In genomic region chr10:13492493-13493180, GRCh38 we compare ENCODE assay signal across 28 cellular contexts. TPM values are rescaled to one million over a fixed set of nuclear protein-coding genes. Genes with fewer than 3 reads are reported as not detected.
DNase-seq lines count a peak whose midpoint lies in the region; ATAC-seq, FAIRE-seq and TF ChIP-seq lines count a peak whose summit lies in the region.
"Had no signal": no experiment of that assay in that cellular context is flagged by ENCODE, and none has a peak within 500 bp of the region (broad histone marks: within the 10 kb centered on the region; RNA-seq: fewer than 3 reads in every experiment).

No MANE protein-coding gene starts in this region.

- intact Hi-C loops in Panc1 (cut with micrococcal nuclease; ENCODE audit: unreplicated experiment), result no loop called here
- intact Hi-C loops in kidney (cut with DNase I), result no loop called here
- intact Hi-C loops in gastrocnemius medialis (cut with DNase I; ENCODE audit: low total_unique reads), result no loop called here

- no peak overlapping the region for H3K4me3 Mint-ChIP-seq in osteocyte (ENCODE audit: unreplicated experiment)
- H3K4me3 Mint-ChIP-seq: activated CD8-positive, alpha-beta memory T cell treated with anti-CD3 and anti-CD28 coated beads, Interleukin-2, amount 10 ng/mL, durations not matched to agents 7 days and 5 days; CD8-positive, alpha-beta memory T cell; nephron progenitor cell; T-cell had no signal

- no peak overlapping the region for H3K27ac Mint-ChIP-seq in osteocyte (ENCODE audit: unreplicated experiment)
- H3K27ac Mint-ChIP-seq: activated CD8-positive, alpha-beta memory T cell treated with anti-CD3 and anti-CD28 coated beads, Interleukin-2, amount 10 ng/mL, durations not matched to agents 7 days and 5 days; CD8-positive, alpha-beta memory T cell; nephron progenitor cell; T-cell had no signal

- H3K36me3 ChIP-seq in Panc1 (ENCODE audit: control insufficient read depth, insufficient read depth, low read length) (no peaks in the 10 kb centered on the region), kidney (ENCODE audit: control insufficient read depth in 1 of 2, insufficient read depth in 2 of 2, low read length in 2 of 2) (peaks cover 6 to 13% of the 10 kb centered on the region in 2 donors), rectal smooth muscle tissue (ENCODE audit: control insufficient read depth, insufficient read depth, low read length) (no peaks in the 10 kb centered on the region), gastrocnemius medialis (peaks cover 0 to 28% of the 10 kb centered on the region in 2 donors)
- H3K36me3 ChIP-seq: brain microvascular endothelial cell had no signal

- ATAC-seq in Panc1 (no peak; the same call in 1 of the 2 replicates), gastrocnemius medialis (no peak), HG02623 (IDR thresholded peaks at IDR 0.05; ENCODE audit: unreplicated experiment) (no peak)
- ATAC-seq: activated CD8-positive, alpha-beta memory T cell treated with anti-CD3 and anti-CD28 coated beads, Interleukin-2, amount 10 ng/mL, durations not matched to agents 7 days and 5 days; T-cell had no signal

- H3K27ac ChIP-seq in Panc1 (ENCODE audit: low read length) (no peak overlapping the region), kidney (ENCODE audit: low read depth in 2 of 2, low read length in 2 of 2) (no peak overlapping the region), rectal smooth muscle tissue (ENCODE audit: low read depth, low read length) (no peak overlapping the region), gastrocnemius medialis (no peak overlapping the region)
- H3K27ac ChIP-seq: brain microvascular endothelial cell, thyroid gland had no signal

- CTCF ChIA-PET in Panc1 (lab: Charles Lee), result no interaction called here

- TF ChIP-seq CTCF in Panc1 (IDR thresholded peaks at IDR 0.05), result no peak
- no peak for TF ChIP-seq CTCF in kidney (IDR thresholded peaks at IDR 0.05; ENCODE audit: borderline replicate concordance, extremely low read depth, insufficient read depth)
- no peak for TF ChIP-seq CTCF in gastrocnemius medialis (IDR thresholded peaks at IDR 0.05 in 4 of 5, conservative IDR thresholded peaks at IDR 0.05 in 1 of 5)
- TF ChIP-seq CTCF in osteocyte (IDR thresholded peaks at IDR 0.05), result no peak

- H3K9ac ChIP-seq in kidney (ENCODE audit: low read length in 2 of 2), result no peak overlapping the region
- no peak overlapping the region for H3K9ac ChIP-seq in rectal smooth muscle tissue (ENCODE audit: low read length)

- in situ Hi-C loops in Panc1 (cut with HindIII; ENCODE audit: low pct_unique_long_range_greater_than_20kb, low sequenced_read_pairs) (no loop called here), gastrocnemius medialis (cut with MboI; ENCODE audit: low sequenced_read_pairs in 4 of 4) (no loop called here)

- H3K9me3 Mint-ChIP-seq in osteocyte (ENCODE audit: unreplicated experiment), result no peaks in the 10 kb centered on the region
- H3K9me3 Mint-ChIP-seq: CD8-positive, alpha-beta memory T cell; nephron progenitor cell; T-cell had no signal

- H3K4me1 Mint-ChIP-seq in osteocyte (ENCODE audit: unreplicated experiment), result no peaks in the 10 kb centered on the region
- H3K4me1 Mint-ChIP-seq: activated CD8-positive, alpha-beta memory T cell treated with anti-CD3 and anti-CD28 coated beads, Interleukin-2, amount 10 ng/mL, durations not matched to agents 7 days and 5 days; CD8-positive, alpha-beta memory T cell; T-cell had no signal

- H3K4me1 ChIP-seq in Panc1 (ENCODE audit: control insufficient read depth, insufficient read depth, low read length) (no peaks in the 10 kb centered on the region), kidney (ENCODE audit: control insufficient read depth in 1 of 2, insufficient read depth in 1 of 2, low read depth in 1 of 2, low read length in 2 of 2) (no peaks in the 10 kb centered on the region), rectal smooth muscle tissue (ENCODE audit: control insufficient read depth, insufficient read depth, low read length) (no peaks in the 10 kb centered on the region), gastrocnemius medialis (no peaks in the 10 kb centered on the region)
- H3K4me1 ChIP-seq: thyroid gland had no signal

- DNase-seq in HT-29 (ENCODE audit: low spot score) (peak; percentile 14), Panc1 (ENCODE audit: low read depth, low spot score) (no peak), kidney (no peak), gastrocnemius medialis (no peak), NCI-H526 treated with DMSO at 0.1 percent for 48 hours (lab: John Stamatoyannopoulos, UW) (no peak), osteocyte (ENCODE audit: extremely low spot score, unreplicated experiment) (no peak)
- DNase-seq: activated CD4-positive, alpha-beta T cell treated with anti-CD3 and anti-CD28 coated beads for 48 hours; activated CD8-positive, alpha-beta memory T cell treated with anti-CD3 and anti-CD28 coated beads, Interleukin-2, amount 10 ng/mL, durations not matched to agents 7 days and 5 days; brain microvascular endothelial cell; CD8-positive, alpha-beta memory T cell; DND-41; foreskin fibroblast; GOT3; hypothalamus; KG1; mesendoderm; NCI-H1092; NCI-H2029 treated with DMSO at 0.1 percent for 48 hours; nephron progenitor cell; Right ventricle myocardium superior; stimulated activated CD4-positive, alpha-beta T cell treated with anti-CD3 and anti-CD28 coated beads, Interleukin-2, amount 100 ng/mL, for 24 hours; stimulated activated naive CD4-positive, alpha-beta T cell; T-cell; thyroid gland had no signal

- H3K27me3 ChIP-seq in Panc1 (ENCODE audit: control insufficient read depth, insufficient read depth, low read length) (no peaks in the 10 kb centered on the region), rectal smooth muscle tissue (ENCODE audit: control insufficient read depth, insufficient read depth, low read length) (no peaks in the 10 kb centered on the region), gastrocnemius medialis (no peaks in the 10 kb centered on the region)
- H3K27me3 ChIP-seq: brain microvascular endothelial cell, thyroid gland had no signal

- no peak for TF ChIP-seq POLR2A in gastrocnemius medialis (IDR thresholded peaks at IDR 0.05)

- no TSS peak for BruUV-seq in Panc1 (replicated peaks; lab: Mats Ljungman, UMichigan)

- H3K9me3 ChIP-seq in Panc1 (ENCODE audit: control insufficient read depth, insufficient read depth, low read depth, low read length), result no peaks in the 10 kb centered on the region
- no peaks in the 10 kb centered on the region for H3K9me3 ChIP-seq in kidney (ENCODE audit: control insufficient read depth in 1 of 2, low read length in 2 of 2)
- no peaks in the 10 kb centered on the region for H3K9me3 ChIP-seq in gastrocnemius medialis
- H3K9me3 ChIP-seq: thyroid gland had no signal

- POLR2A ChIA-PET in Panc1 (lab: Charles Lee), result no interaction called here

- H3K36me3 Mint-ChIP-seq in osteocyte (ENCODE audit: unreplicated experiment), result peaks cover 4% of the 10 kb centered on the region
- H3K36me3 Mint-ChIP-seq: activated CD8-positive, alpha-beta memory T cell treated with anti-CD3 and anti-CD28 coated beads, Interleukin-2, amount 10 ng/mL, durations not matched to agents 7 days and 5 days; T-cell had no signal

- H3K27me3 Mint-ChIP-seq in osteocyte (ENCODE audit: unreplicated experiment), result no peaks in the 10 kb centered on the region

- no peak for FAIRE-seq in kidney (lab: Jason Lieb, UNC)
- FAIRE-seq: endothelial cell of umbilical vein, islet of Langerhans had no signal

- peak overlapping the region; percentile 13 to 44; a peak in 3 of 4 replicates for H3K4me3 ChIP-seq in Panc1 (ENCODE audit: low read depth in 2 of 2, low read length in 2 of 2)
- H3K4me3 ChIP-seq in kidney (ENCODE audit: low read length in 2 of 2), result peak overlapping the region; percentile 20 to 24
- peak overlapping the region; percentile 48 for H3K4me3 ChIP-seq in rectal smooth muscle tissue (ENCODE audit: low read length)
- H3K4me3 ChIP-seq in gastrocnemius medialis, result no peak overlapping the region
- H3K4me3 ChIP-seq: thyroid gland had no signal

RNA-seq across cellular contexts. Expression of gene BEND7, which starts 36.2 kb away (rescaled TPM):
- total RNA-seq in HT-29 (2014; rRNA removed; shearing (Covaris generic)), result 0.13 and 0.31 TPM in 2 replicates
- total RNA-seq in Panc1 (2021; ENCODE audit: unreplicated experiment) (7.6 TPM), kidney (37.9 TPM), gastrocnemius medialis (10 to 100 TPM; 23.6 to 35.5 (median 26.1) TPM), osteocyte (6.7 and 12.4 TPM in 2 replicates)
- polyA plus RNA-seq in Panc1 (2012; ENCODE audit: insufficient read length), result 3.5 TPM
- 16.7 TPM for polyA plus RNA-seq in kidney (ENCODE audit: insufficient read depth, low read depth, low replicate concordance)
- total RNA-seq: activated CD8-positive, alpha-beta memory T cell treated with anti-CD3 and anti-CD28 coated beads, Interleukin-2, amount 10 ng/mL, durations not matched to agents 7 days and 5 days; CD8-positive, alpha-beta memory T cell had no signal
- polyA plus RNA-seq: CD8-positive, alpha-beta memory T cell had no signal

Comparison
In these comparisons a context has a peak if more than half of its experiments do, and no peak if none do; other contexts are left out.
1. H3K4me3 ChIP-seq: peak in Panc1 (2 of 2), kidney (2 of 2) and rectal smooth muscle tissue (single experiment); none in gastrocnemius medialis (0 of 4).